Comparison of ENCODE assay signal across 8 cellular contexts in genomic region chr3:66037986-66038369, GRCh38. TPM values are rescaled to one million over a fixed set of nuclear protein-coding genes. Genes with fewer than 3 reads are reported as not detected.
A peak's percentile ranks its signal among the peaks of the same experiment; 100 is the strongest.
DNase-seq lines count a peak whose midpoint lies in the region; ATAC-seq and TF ChIP-seq lines count a peak whose summit lies in the region.

No MANE protein-coding gene starts in this region.

- 0 out of 2 replicates have a peak overlapping the region, but pooled peaks have one; percentile 64 for H3K56ac ChIP-seq in IMR-90 (ENCODE audit: extremely low read depth, insufficient read depth, low read length)

- no peak overlapping the region for H4K5ac ChIP-seq in IMR-90 (ENCODE audit: low read depth, low read length)

- peak overlapping the region; percentile 58 for H3K14ac ChIP-seq in IMR-90 (replicated peaks; ENCODE audit: low read depth, low read length)

- peak overlapping the region; percentile 90 for H3K4me2 ChIP-seq in IMR-90 (ENCODE audit: low read depth, low read length)

- no peak for TF ChIP-seq RAD21 in IMR-90 (IDR thresholded peaks at IDR 0.05; ENCODE audit: low read length)

- no peak for ATAC-seq in IMR-90 (ENCODE audit: low read depth)
- no peak for ATAC-seq in GM18909 (IDR thresholded peaks at IDR 0.05; ENCODE audit: poor library complexity, unreplicated experiment)

- no peak for TF ChIP-seq POLR2A in IMR-90 (IDR thresholded peaks at IDR 0.05; ENCODE audit: low read depth, low read length)

- H3K79me1 ChIP-seq in IMR-90 (ENCODE audit: low read depth in 1 of 2, low read length in 2 of 2) = peaks cover 6 to 51% of the 10 kb centered on the region in 2 experiments; a peak in 3 of 4 replicates

- DNase-seq in IMR-90 (no peak), dorsolateral prefrontal cortex (peak in 3 of 10 donors; percentile 19 to 50 (median 25)), NCI-H187 treated with DMSO at 0.1 percent for 48 hours (lab: John Stamatoyannopoulos, UW) (no peak), medulla oblongata (ENCODE audit: extremely low spot score) (no peak), cerebellar cortex (ENCODE audit: low spot score) (no peak)

- no peaks in the 10 kb centered on the region for H3K9me3 ChIP-seq in ES-I3 (ENCODE audit: control insufficient read depth, insufficient read depth, low read length)
- no peaks in the 10 kb centered on the region for H3K9me3 ChIP-seq in IMR-90 (ENCODE audit: control insufficient read depth, insufficient read depth, low read length)
- no peaks in the 10 kb centered on the region for H3K9me3 ChIP-seq in mucosa of rectum (ENCODE audit: control insufficient read depth in 2 of 2, low read length in 2 of 2)

- peaks cover 27% of the 10 kb centered on the region for H3K4me1 ChIP-seq in ES-I3 (ENCODE audit: insufficient read depth, low read length)
- peaks cover 32% of the 10 kb centered on the region for H3K4me1 ChIP-seq in IMR-90 (ENCODE audit: control insufficient read depth, insufficient read depth, low read length)
- H3K4me1 ChIP-seq in mucosa of rectum (ENCODE audit: control insufficient read depth in 2 of 2, insufficient read depth in 2 of 2, low read length in 2 of 2) = peaks cover 2 to 13% of the 10 kb centered on the region in 2 donors

- peak overlapping the region; percentile 62 to 63; a peak in 2 of 4 replicates for H4K8ac ChIP-seq in IMR-90 (ENCODE audit: low read depth in 2 of 2, low read length in 2 of 2)

- no peak overlapping the region; the same call in 1 of the 2 replicates for H2BK20ac ChIP-seq in IMR-90 (ENCODE audit: low read depth, low read length)

- H2BK5ac ChIP-seq in IMR-90 (ENCODE audit: low read depth, low read length, poor library complexity, severe bottlenecking) = peak overlapping the region; percentile 85

- H3K4me3 ChIP-seq in IMR-90 (ENCODE audit: insufficient read depth, low read depth, low read length) = peak overlapping the region; percentile 69
- peak overlapping the region; percentile 48 to 99 (median 88) for H3K4me3 ChIP-seq in dorsolateral prefrontal cortex
- H3K4me3 ChIP-seq in mucosa of rectum (ENCODE audit: low read length in 2 of 2) = peak overlapping the region; percentile 86 to 94

- CTCF ChIA-PET in IMR-90 (lab: Yijun Ruan, JAX) = interaction anchor here (0.6 to 1.1 kb wide), 4 partner anchors 27 to 306 kb away, joined by 3 to 4 read pairs (median 3); no protein-coding TSS in a partner anchor

- in situ Hi-C loops in IMR-90 (cut with MboI; ENCODE audit: low sequenced_read_pairs) = no loop called here

- H3K18ac ChIP-seq in IMR-90 (ENCODE audit: low read depth, low read length) = peak overlapping the region; percentile 21

- peak overlapping the region; percentile 84 for H2AK9ac ChIP-seq in IMR-90 (replicated peaks; ENCODE audit: low read depth, low read length, poor library complexity)

- peak overlapping the region; percentile 80 for H3K23ac ChIP-seq in IMR-90 (ENCODE audit: low read depth, low read length)

- dilution Hi-C loops in IMR-90 (cut with HindIII; ENCODE audit: low sequenced_read_pairs, unreplicated experiment) = no loop called here

- peak overlapping the region; percentile 13; the same call in 1 of the 3 replicates for H2BK15ac ChIP-seq in IMR-90 (ENCODE audit: low read depth, low read length)

- H3K9me1 ChIP-seq in IMR-90 (ENCODE audit: insufficient read depth, low read length) = peaks cover 23% of the 10 kb centered on the region

- H3K9ac ChIP-seq in ES-I3 (ENCODE audit: low read depth, low read length) (peak overlapping the region; percentile 93), IMR-90 (ENCODE audit: low read depth, low read length) (peak overlapping the region; percentile 76), mucosa of rectum (ENCODE audit: low read depth in 1 of 2, low read length in 2 of 2) (peak overlapping the region; percentile 80 to 91)

- peaks cover 18% of the 10 kb centered on the region; the same call in 1 of the 2 replicates for H4K20me1 ChIP-seq in IMR-90 (ENCODE audit: insufficient read depth, low read length)

- peak overlapping the region; percentile 87 for H4K91ac ChIP-seq in IMR-90 (ENCODE audit: insufficient read depth, low read depth, low read length)

- peak overlapping the region; percentile 91 for H2BK120ac ChIP-seq in IMR-90 (ENCODE audit: low read depth, low read length)

- BruUV-seq in IMR-90 (replicated peaks; lab: Mats Ljungman, UMichigan) = no TSS peak

- TF ChIP-seq CTCF in IMR-90 (conservative IDR thresholded peaks at IDR 0.05; ENCODE audit: low read depth, low read length) (no peak), dorsolateral prefrontal cortex (IDR thresholded peaks at IDR 0.05 in 54 of 56, conservative IDR thresholded peaks at IDR 0.05 in 2 of 56; ENCODE audit: low read depth in 1 of 56, partially characterized antibody in 56 of 56) (peak in 1 of 56 donors; percentile 8)

- H2AK5ac ChIP-seq in IMR-90 (ENCODE audit: low read depth, low read length) = peak overlapping the region; percentile 80

- WGBS in IMR-90 (ENCODE audit: extremely low coverage in 2 of 2, insufficient read length in 1 of 2), 2 experiments = 1% methylated on average over 18 of the region's 31 CpGs; no CpG with 5 or more reads in 1 of the 2 experiments

- H3K4ac ChIP-seq in IMR-90 (ENCODE audit: low read depth, low read length) = peak overlapping the region; percentile 78

- POLR2A ChIA-PET in IMR-90 (lab: Charles Lee; ENCODE audit: unreplicated experiment) = interaction anchor here (0.5 to 0.6 kb wide), 2 partner anchors 61 to 99 kb away, joined by 3 read pairs; no protein-coding TSS in a partner anchor

- H3K27me3 ChIP-seq in IMR-90 (ENCODE audit: control insufficient read depth, insufficient read depth, low read length) (no peaks in the 10 kb centered on the region), dorsolateral prefrontal cortex (no peaks in the 10 kb centered on the region), mucosa of rectum (ENCODE audit: control insufficient read depth in 2 of 2, insufficient read depth in 2 of 2, low read length in 2 of 2) (no peaks in the 10 kb centered on the region)

- H3K27ac ChIP-seq in IMR-90 (ENCODE audit: insufficient read depth, low read length) = peak overlapping the region; percentile 88
- H3K27ac ChIP-seq in dorsolateral prefrontal cortex = peak overlapping the region in 56 of 59 donors; percentile 44 to 97 (median 90)
- peak overlapping the region; percentile 91 to 94 for H3K27ac ChIP-seq in mucosa of rectum (ENCODE audit: low read depth in 2 of 2, low read length in 2 of 2)

- no peaks in the 10 kb centered on the region for H3K36me3 ChIP-seq in ES-I3 (ENCODE audit: insufficient read depth, low read length)
- no peaks in the 10 kb centered on the region for H3K36me3 ChIP-seq in IMR-90 (ENCODE audit: control insufficient read depth, insufficient read depth, low read length)
- H3K36me3 ChIP-seq in mucosa of rectum (ENCODE audit: control insufficient read depth in 2 of 2, insufficient read depth in 2 of 2, low read length in 2 of 2) = no peaks in the 10 kb centered on the region

- intact Hi-C loops in IMR-90 (cut with micrococcal nuclease) (loop anchor here (1.0 to 5.0 kb wide), 6 partner anchors 79 to 251 kb away; no protein-coding TSS in a partner anchor), dorsolateral prefrontal cortex (cut with DNase I) (loop anchor here (2.0 to 10.0 kb wide), 5 partner anchors 83 to 251 kb away; no protein-coding TSS in a partner anchor)

- H2AFZ ChIP-seq in IMR-90 (replicated peaks; ENCODE audit: low read length, poor library complexity) = peak overlapping the region; percentile 94

TF ChIP-seq in IMR-90, 13 proteins besides CTCF, POLR2A, EP300 and RAD21:
- TF ChIP-seq RFX5 (IDR thresholded peaks at IDR 0.05; ENCODE audit: low read depth, low read length) (no peak), MXI1 (IDR thresholded peaks at IDR 0.05; ENCODE audit: borderline replicate concordance, low read depth, low read length) (0 out of 2 replicates have a peak, but pooled peaks have one; percentile 6)

RNA-seq across cellular contexts. Expression of gene MAGI1, which starts 0.7 kb away (rescaled TPM):
- total RNA-seq in IMR-90 (2012; rRNA removed) (24.2 and 26.4 TPM in 2 replicates), dorsolateral prefrontal cortex (100 to 1,000 TPM in 3 of 120 experiments, 10 to 100 TPM in 117; 49.8 to 112 (median 77.4) TPM)
- polyA plus RNA-seq in IMR-90 (2012; rRNA removed) = 14.4 and 14.5 TPM in 2 replicates
- 6.6 and 8.8 TPM in 2 replicates for polyA plus RNA-seq in IMR-90 (2012; cell fraction: cytosol; rRNA removed)
- polyA plus RNA-seq in IMR-90 (2012; cell fraction: nucleus; rRNA removed; ENCODE audit: low replicate concordance) = 20.8 and 44.3 TPM in 2 replicates
